12 cellular contexts compared by ENCODE assay signal in the genomic region with DNA sequence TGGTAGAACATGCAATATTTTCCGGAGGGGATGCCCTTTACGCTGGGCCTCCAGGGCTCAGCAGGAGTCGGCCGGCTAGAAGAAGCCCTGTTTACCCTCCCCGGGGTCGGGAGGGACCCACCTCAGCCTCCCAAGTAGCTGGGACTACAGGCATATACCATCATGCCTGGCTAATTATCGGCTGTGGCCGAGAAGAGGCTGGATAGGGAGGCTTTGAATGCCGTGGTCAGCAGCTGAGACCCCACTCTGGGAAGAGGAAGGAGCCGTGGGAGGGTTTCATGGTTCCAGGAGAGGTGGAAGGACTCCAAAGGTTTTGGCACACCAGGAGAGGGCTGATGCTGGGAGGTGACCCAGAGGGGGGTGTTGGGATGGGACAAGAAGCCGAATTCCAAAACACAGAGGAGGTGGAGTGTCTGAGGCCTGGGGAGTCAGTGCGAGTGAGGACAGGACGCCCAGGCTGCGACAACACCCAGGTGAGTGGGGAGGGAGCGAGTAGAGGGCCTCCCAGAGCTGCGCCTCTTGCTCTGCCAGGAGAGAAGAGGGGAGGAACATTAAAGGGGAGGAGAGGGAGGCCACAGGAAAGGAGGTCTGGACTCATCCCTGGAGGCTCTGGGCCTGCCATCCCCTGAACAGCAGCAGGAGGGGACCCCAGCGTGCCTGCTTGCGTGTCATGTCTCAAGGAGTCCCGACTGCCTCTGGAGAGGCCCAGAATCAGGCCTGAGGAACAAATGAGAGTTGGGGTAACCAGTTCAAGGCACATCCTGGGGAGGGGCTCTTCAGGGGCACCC. TPM values are rescaled to one million over a fixed set of nuclear protein-coding genes. Genes with fewer than 3 reads are reported as not detected.
A peak's percentile ranks its signal among the peaks of the same experiment; 100 is the strongest.
DNase-seq lines count a peak whose midpoint lies in the region; ATAC-seq lines count a peak whose summit lies in the region.
"Had no signal": no experiment of that assay in that cellular context is flagged by ENCODE, and none has a peak within 500 bp of the region (broad histone marks: within the 10 kb centered on the region; RNA-seq: fewer than 3 reads in every experiment).

No MANE protein-coding gene starts in this region.

- H3K27me3 ChIP-seq in BLaER1 treated with 17β-estradiol and CSF1 and Interleukin-3, amounts not matched to agents 10 nM and 100 nM = peaks cover 0 to 88% (median 0%) of the 10 kb centered on the region in 11 experiments; a peak in 5 of 22 replicates
- H3K27me3 ChIP-seq in mononuclear cell (ENCODE audit: insufficient read depth, low read length) = peaks cover 17% of the 10 kb centered on the region
- H3K27me3 ChIP-seq: testis had no signal

- H3K4me1 ChIP-seq in BLaER1 treated with 17β-estradiol and CSF1 and Interleukin-3, amounts not matched to agents 10 nM and 100 nM = peaks cover 42 to 96% (median 88%) of the 10 kb centered on the region in 10 experiments
- peaks cover 11% of the 10 kb centered on the region for H3K4me1 ChIP-seq in mononuclear cell (ENCODE audit: insufficient read depth, low read length)

- intact Hi-C loops in activated T-helper 2 cell treated with anti-CD3 and anti-CD28 coated beads, Interferon-gamma antibody, Interleukin-2, Interleukin-4, amounts not matched to agents 10 μg/mL and 5 μg/mL and 100 μg/mL, durations not matched to agents 14 hours and 24 hours and 36 hours (cut with micrococcal nuclease) = no loop called here

- H3K36me3 ChIP-seq in BLaER1 treated with 17β-estradiol and CSF1 and Interleukin-3, amounts not matched to agents 10 nM and 100 nM = no peaks in the 10 kb centered on the region

- peaks cover 50% of the 10 kb centered on the region for H3K27me3 Mint-ChIP-seq in activated T-helper 2 cell treated with anti-CD3 and anti-CD28 coated beads, Interferon-gamma antibody, Interleukin-2, Interleukin-4, amounts not matched to agents 10 μg/mL and 5 μg/mL and 100 μg/mL, durations not matched to agents 14 hours and 24 hours and 36 hours (ENCODE audit: low read depth)

- DNase-seq in activated T-helper 2 cell treated with anti-CD3 and anti-CD28 coated beads, Interferon-gamma antibody, Interleukin-2, Interleukin-4, amounts not matched to agents 10 μg/mL and 5 μg/mL and 100 μg/mL, durations not matched to agents 14 hours and 24 hours and 36 hours (ENCODE audit: low spot score) = no peak
- DNase-seq in NCI-H2081 (lab: John Stamatoyannopoulos, UW) (no peak), NCI-H69 (lab: John Stamatoyannopoulos, UW) (no peak)
- DNase-seq: central memory CD4-positive, alpha-beta T cell; foreskin fibroblast; NCI-H1930 had no signal

- H3K4me3 Mint-ChIP-seq in activated T-helper 2 cell treated with anti-CD3 and anti-CD28 coated beads, Interferon-gamma antibody, Interleukin-2, Interleukin-4, amounts not matched to agents 10 μg/mL and 5 μg/mL and 100 μg/mL, durations not matched to agents 14 hours and 24 hours and 36 hours (ENCODE audit: low read depth) = peak overlapping the region; percentile 73

- peaks cover 0 to 39% (median 3%) of the 10 kb centered on the region in 11 experiments; a peak in 10 of 22 replicates for H4K20me1 ChIP-seq in BLaER1 treated with 17β-estradiol and CSF1 and Interleukin-3, amounts not matched to agents 10 nM and 100 nM

- ATAC-seq in GM21723 (IDR thresholded peaks at IDR 0.05; ENCODE audit: unreplicated experiment) (peak; percentile 6), HG02623 (IDR thresholded peaks at IDR 0.05; ENCODE audit: unreplicated experiment) (no peak), HG03135 (IDR thresholded peaks at IDR 0.05; ENCODE audit: unreplicated experiment) (no peak)

- H3K4me2 ChIP-seq in BLaER1 treated with 17β-estradiol and CSF1 and Interleukin-3, amounts not matched to agents 10 nM and 100 nM = peak overlapping the region; percentile 86 to 99 (median 96)

- H3K27ac ChIP-seq in BLaER1 treated with 17β-estradiol and CSF1 and Interleukin-3, amounts not matched to agents 10 nM and 100 nM = peak overlapping the region in 8 of 11 experiments; percentile 67 to 80 (median 77); a peak in 15 of 22 replicates
- H3K27ac ChIP-seq: testis had no signal

- peak overlapping the region; percentile 56 to 93 (median 80) for H3K4me3 ChIP-seq in BLaER1 treated with 17β-estradiol and CSF1 and Interleukin-3, amounts not matched to agents 10 nM and 100 nM
- peak overlapping the region; percentile 41 for H3K4me3 ChIP-seq in mononuclear cell (ENCODE audit: low read length)

- no peak overlapping the region for H3K27ac Mint-ChIP-seq in activated T-helper 2 cell treated with anti-CD3 and anti-CD28 coated beads, Interferon-gamma antibody, Interleukin-2, Interleukin-4, amounts not matched to agents 10 μg/mL and 5 μg/mL and 100 μg/mL, durations not matched to agents 14 hours and 24 hours and 36 hours

- no peaks in the 10 kb centered on the region for H3K9me3 ChIP-seq in BLaER1 treated with 17β-estradiol and CSF1 and Interleukin-3, amounts not matched to agents 10 nM and 100 nM (replicated peaks in 1 of 11)
- no peaks in the 10 kb centered on the region for H3K9me3 ChIP-seq in mononuclear cell (ENCODE audit: low read depth, low read length)
- H3K9me3 ChIP-seq: testis had no signal

- H3K9me3 Mint-ChIP-seq in activated T-helper 2 cell treated with anti-CD3 and anti-CD28 coated beads, Interferon-gamma antibody, Interleukin-2, Interleukin-4, amounts not matched to agents 10 μg/mL and 5 μg/mL and 100 μg/mL, durations not matched to agents 14 hours and 24 hours and 36 hours = no peaks in the 10 kb centered on the region

- H3K4me1 Mint-ChIP-seq in activated T-helper 2 cell treated with anti-CD3 and anti-CD28 coated beads, Interferon-gamma antibody, Interleukin-2, Interleukin-4, amounts not matched to agents 10 μg/mL and 5 μg/mL and 100 μg/mL, durations not matched to agents 14 hours and 24 hours and 36 hours (ENCODE audit: low read depth) = peaks cover 16% of the 10 kb centered on the region

- H3K9ac ChIP-seq in BLaER1 treated with 17β-estradiol and CSF1 and Interleukin-3, amounts not matched to agents 10 nM and 100 nM = peak overlapping the region in 10 of 11 experiments; percentile 41 to 87 (median 79); a peak in 18 of 22 replicates

- no peaks in the 10 kb centered on the region for H3K36me3 Mint-ChIP-seq in activated T-helper 2 cell treated with anti-CD3 and anti-CD28 coated beads, Interferon-gamma antibody, Interleukin-2, Interleukin-4, amounts not matched to agents 10 μg/mL and 5 μg/mL and 100 μg/mL, durations not matched to agents 14 hours and 24 hours and 36 hours (ENCODE audit: low read depth)

RNA-seq across cellular contexts. Expression of gene GRID2IP, which starts 19.6 kb away (rescaled TPM):
- 0.18 and 0.23 TPM in 2 replicates for total RNA-seq in activated T-helper 2 cell treated with anti-CD3 and anti-CD28 coated beads, Interferon-gamma antibody, Interleukin-2, Interleukin-4, amounts not matched to agents 10 μg/mL and 5 μg/mL and 100 μg/mL, durations not matched to agents 14 hours and 24 hours and 36 hours
- total RNA-seq in mononuclear cell = 0.21 TPM

RNA-seq across cellular contexts. Expression of gene ZDHHC4, which starts 45.6 kb away (rescaled TPM):
- 23.9 and 29.9 TPM in 2 replicates for total RNA-seq in activated T-helper 2 cell treated with anti-CD3 and anti-CD28 coated beads, Interferon-gamma antibody, Interleukin-2, Interleukin-4, amounts not matched to agents 10 μg/mL and 5 μg/mL and 100 μg/mL, durations not matched to agents 14 hours and 24 hours and 36 hours
- 24.1 TPM for total RNA-seq in mononuclear cell

RNA-seq across cellular contexts. Expression of gene KDELR2, which starts 47.7 kb away (rescaled TPM):
- total RNA-seq in activated T-helper 2 cell treated with anti-CD3 and anti-CD28 coated beads, Interferon-gamma antibody, Interleukin-2, Interleukin-4, amounts not matched to agents 10 μg/mL and 5 μg/mL and 100 μg/mL, durations not matched to agents 14 hours and 24 hours and 36 hours = 68.7 and 78.3 TPM in 2 replicates
- 21.8 TPM for total RNA-seq in mononuclear cell

RNA-seq across cellular contexts. Expression of gene INTS15, which starts 58.1 kb away (rescaled TPM):
- total RNA-seq in activated T-helper 2 cell treated with anti-CD3 and anti-CD28 coated beads, Interferon-gamma antibody, Interleukin-2, Interleukin-4, amounts not matched to agents 10 μg/mL and 5 μg/mL and 100 μg/mL, durations not matched to agents 14 hours and 24 hours and 36 hours = 41.1 and 42.1 TPM in 2 replicates
- 22.2 TPM for total RNA-seq in mononuclear cell
